ENCODE assay signal across 1 cellular context in the genomic region with DNA sequence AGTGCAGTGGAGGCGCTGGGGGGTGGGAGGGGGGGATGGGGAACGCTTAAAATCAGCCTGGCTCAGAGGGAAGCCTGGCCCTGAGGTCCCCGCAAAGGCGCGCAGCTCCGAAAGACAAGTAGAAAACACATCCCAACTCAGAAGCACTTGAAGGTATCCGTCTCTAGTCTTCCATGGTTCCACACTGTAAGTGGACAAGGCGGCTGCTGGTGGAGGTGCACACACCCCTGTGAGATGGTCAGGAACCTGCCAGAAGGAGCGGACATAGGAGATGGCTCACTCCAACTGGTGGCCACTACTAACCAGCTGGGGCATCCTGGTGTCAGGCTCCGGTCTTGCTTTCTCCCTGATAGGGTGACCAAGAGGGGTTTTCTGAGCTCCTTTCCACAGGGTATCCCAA.
TF ChIP-seq lines count a peak whose summit lies in the region.

No MANE protein-coding gene starts in this region.

TF ChIP-seq in WTC11, 78 proteins besides CTCF, POLR2A, EP300 and RAD21 (continued from another document):
- TF ChIP-seq, protein P1, sequence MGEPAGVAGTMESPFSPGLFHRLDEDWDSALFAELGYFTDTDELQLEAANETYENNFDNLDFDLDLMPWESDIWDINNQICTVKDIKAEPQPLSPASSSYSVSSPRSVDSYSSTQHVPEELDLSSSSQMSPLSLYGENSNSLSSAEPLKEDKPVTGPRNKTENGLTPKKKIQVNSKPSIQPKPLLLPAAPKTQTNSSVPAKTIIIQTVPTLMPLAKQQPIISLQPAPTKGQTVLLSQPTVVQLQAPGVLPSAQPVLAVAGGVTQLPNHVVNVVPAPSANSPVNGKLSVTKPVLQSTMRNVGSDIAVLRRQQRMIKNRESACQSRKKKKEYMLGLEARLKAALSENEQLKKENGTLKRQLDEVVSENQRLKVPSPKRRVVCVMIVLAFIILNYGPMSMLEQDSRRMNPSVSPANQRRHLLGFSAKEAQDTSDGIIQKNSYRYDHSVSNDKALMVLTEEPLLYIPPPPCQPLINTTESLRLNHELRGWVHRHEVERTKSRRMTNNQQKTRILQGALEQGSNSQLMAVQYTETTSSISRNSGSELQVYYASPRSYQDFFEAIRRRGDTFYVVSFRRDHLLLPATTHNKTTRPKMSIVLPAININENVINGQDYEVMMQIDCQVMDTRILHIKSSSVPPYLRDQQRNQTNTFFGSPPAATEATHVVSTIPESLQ (CRISPR knock-in tag; IDR thresholded peaks at IDR 0.05) = no peak
- TF ChIP-seq CREB1 (CRISPR knock-in tag; IDR thresholded peaks at IDR 0.05) = no peak
- no peak for TF ChIP-seq NR3C1 (CRISPR knock-in tag; conservative IDR thresholded peaks at IDR 0.05; ENCODE audit: low read depth)
- TF ChIP-seq, protein P2, sequence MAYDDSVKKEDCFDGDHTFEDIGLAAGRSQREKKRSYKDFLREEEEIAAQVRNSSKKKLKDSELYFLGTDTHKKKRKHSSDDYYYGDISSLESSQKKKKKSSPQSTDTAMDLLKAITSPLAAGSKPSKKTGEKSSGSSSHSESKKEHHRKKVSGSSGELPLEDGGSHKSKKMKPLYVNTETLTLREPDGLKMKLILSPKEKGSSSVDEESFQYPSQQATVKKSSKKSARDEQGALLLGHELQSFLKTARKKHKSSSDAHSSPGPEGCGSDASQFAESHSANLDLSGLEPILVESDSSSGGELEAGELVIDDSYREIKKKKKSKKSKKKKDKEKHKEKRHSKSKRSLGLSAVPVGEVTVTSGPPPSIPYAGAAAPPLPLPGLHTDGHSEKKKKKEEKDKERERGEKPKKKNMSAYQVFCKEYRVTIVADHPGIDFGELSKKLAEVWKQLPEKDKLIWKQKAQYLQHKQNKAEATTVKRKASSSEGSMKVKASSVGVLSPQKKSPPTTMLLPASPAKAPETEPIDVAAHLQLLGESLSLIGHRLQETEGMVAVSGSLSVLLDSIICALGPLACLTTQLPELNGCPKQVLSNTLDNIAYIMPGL (CRISPR knock-in tag; IDR thresholded peaks at IDR 0.05) = no peak
- no peak for TF ChIP-seq ZNF317 (CRISPR knock-in tag; IDR thresholded peaks at IDR 0.05; ENCODE audit: borderline replicate concordance, low read depth)
- TF ChIP-seq, protein P3, sequence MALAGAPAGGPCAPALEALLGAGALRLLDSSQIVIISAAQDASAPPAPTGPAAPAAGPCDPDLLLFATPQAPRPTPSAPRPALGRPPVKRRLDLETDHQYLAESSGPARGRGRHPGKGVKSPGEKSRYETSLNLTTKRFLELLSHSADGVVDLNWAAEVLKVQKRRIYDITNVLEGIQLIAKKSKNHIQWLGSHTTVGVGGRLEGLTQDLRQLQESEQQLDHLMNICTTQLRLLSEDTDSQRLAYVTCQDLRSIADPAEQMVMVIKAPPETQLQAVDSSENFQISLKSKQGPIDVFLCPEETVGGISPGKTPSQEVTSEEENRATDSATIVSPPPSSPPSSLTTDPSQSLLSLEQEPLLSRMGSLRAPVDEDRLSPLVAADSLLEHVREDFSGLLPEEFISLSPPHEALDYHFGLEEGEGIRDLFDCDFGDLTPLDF (CRISPR knock-in tag; IDR thresholded peaks at IDR 0.05) = no peak
TF ChIP-seq in WTC11: peak in this region for 0.
